10 cellular contexts compared by ENCODE assay signal in the genomic region with DNA sequence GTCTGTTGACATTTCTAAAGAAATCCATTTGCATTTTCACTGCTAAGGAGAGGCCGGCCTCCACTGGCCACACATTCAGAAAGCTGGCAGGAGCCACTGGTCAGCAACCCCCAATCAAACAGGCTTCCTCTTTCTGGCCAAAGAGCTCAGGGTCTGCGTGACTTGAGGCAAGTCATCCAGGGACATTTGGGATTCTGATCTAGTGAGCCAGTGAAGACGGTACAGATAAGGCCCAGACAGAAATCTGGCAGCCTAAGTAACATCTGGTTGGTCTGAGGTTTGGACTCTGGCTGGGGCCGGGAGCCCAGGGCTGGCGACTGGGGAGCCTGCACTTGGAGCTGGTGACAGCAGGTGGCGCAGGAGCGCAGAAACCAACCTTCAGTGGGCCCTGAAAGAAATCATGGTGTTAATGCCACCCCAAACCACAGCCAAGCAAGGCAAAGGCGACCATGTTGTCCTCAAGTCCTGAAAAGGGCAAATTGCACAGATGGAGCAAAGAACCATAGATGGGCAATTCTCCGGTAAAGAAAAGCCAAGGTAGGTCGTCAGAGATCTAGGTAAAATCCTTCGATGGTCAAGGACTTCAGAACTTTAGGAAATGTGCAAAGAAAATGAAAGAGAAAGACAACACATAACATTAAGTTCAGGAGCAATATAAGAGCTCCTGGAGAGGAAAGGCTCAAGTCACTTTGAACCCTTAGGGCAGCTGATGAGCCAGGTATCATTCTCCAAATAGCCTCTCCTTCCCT.
DNase-seq lines count a peak whose midpoint lies in the region; ATAC-seq, FAIRE-seq and TF ChIP-seq lines count a peak whose summit lies in the region.
"Had no signal": no experiment of that assay in that cellular context is flagged by ENCODE, and none has a peak within 500 bp of the region (broad histone marks: within the 10 kb centered on the region; RNA-seq: fewer than 3 reads in every experiment).

No MANE protein-coding gene starts in this region.

- no peak overlapping the region for H3K27ac Mint-ChIP-seq in naive thymus-derived CD4-positive, alpha-beta T cell
- H3K27ac Mint-ChIP-seq: CD8-positive, alpha-beta T cell; dendritic cell treated with granulocyte-macrophage colony-stimulating factor and Interleukin-4, amounts not matched to agents 40 ng/mL and 50 ng/mL, for 4 days had no signal

- CTCF ChIA-PET in naive thymus-derived CD4-positive, alpha-beta T cell (lab: Charles Lee): no interaction called here

- no peak for FAIRE-seq in urothelium cell line (lab: Jason Lieb, UNC)

- no peaks in the 10 kb centered on the region for H3K9me3 ChIP-seq in fibroblast of lung (ENCODE audit: control insufficient read depth, insufficient read depth, low read depth, low read length)
- H3K9me3 ChIP-seq in naive thymus-derived CD4-positive, alpha-beta T cell (ENCODE audit: control insufficient read depth in 2 of 3, low read length in 3 of 3): no peaks in the 10 kb centered on the region

- no peaks in the 10 kb centered on the region for H4K20me1 ChIP-seq in fibroblast of lung (ENCODE audit: control insufficient read depth, extremely low read depth, insufficient read depth, low read length)

- no peaks in the 10 kb centered on the region for H3K27me3 ChIP-seq in fibroblast of lung (ENCODE audit: control insufficient read depth, insufficient read depth, low read length)
- H3K27me3 ChIP-seq in naive thymus-derived CD4-positive, alpha-beta T cell (ENCODE audit: control insufficient read depth in 2 of 2, insufficient read depth in 2 of 2, low read length in 2 of 2): no peaks in the 10 kb centered on the region

- no peaks in the 10 kb centered on the region for H3K4me1 Mint-ChIP-seq in naive thymus-derived CD4-positive, alpha-beta T cell

- POLR2A ChIA-PET in naive thymus-derived CD4-positive, alpha-beta T cell (lab: Charles Lee): no interaction called here

- H3K9ac ChIP-seq in fibroblast of lung (ENCODE audit: insufficient read depth, low read length): no peak overlapping the region

- peak overlapping the region; percentile 68 for H3K4me2 ChIP-seq in fibroblast of lung (ENCODE audit: extremely low read depth, insufficient read depth, low read length)

- peak; percentile 75 for ATAC-seq in GM21825 (IDR thresholded peaks at IDR 0.05; ENCODE audit: unreplicated experiment)
- peak; percentile 57 for ATAC-seq in naive thymus-derived CD4-positive, alpha-beta T cell
- ATAC-seq: CD8-positive, alpha-beta T cell had no signal

- TF ChIP-seq CTCF in WI38 (IDR thresholded peaks at IDR 0.05; ENCODE audit: low read depth, low read length): peak; percentile 87
- TF ChIP-seq CTCF in fibroblast of lung (conservative IDR thresholded peaks at IDR 0.05 in 1 of 2, IDR thresholded peaks at IDR 0.05 in 1 of 2; ENCODE audit: low read depth in 1 of 2, low read length in 2 of 2): peak; percentile 92 to 98

- no peak overlapping the region for H3K4me3 ChIP-seq in WI38 (ENCODE audit: low read depth, low read length)
- no peak overlapping the region for H3K4me3 ChIP-seq in fibroblast of lung (replicated peaks in 1 of 4; ENCODE audit: control extremely low read depth in 1 of 4, insufficient read depth in 1 of 4, low read depth in 3 of 4, low read length in 4 of 4)
- no peak overlapping the region for H3K4me3 ChIP-seq in naive thymus-derived CD4-positive, alpha-beta T cell (ENCODE audit: low read length)

- H3K4me3 Mint-ChIP-seq in naive thymus-derived CD4-positive, alpha-beta T cell: no peak overlapping the region
- H3K4me3 Mint-ChIP-seq: CD8-positive, alpha-beta T cell; dendritic cell treated with granulocyte-macrophage colony-stimulating factor and Interleukin-4, amounts not matched to agents 40 ng/mL and 50 ng/mL, for 4 days had no signal

- peaks cover 13% of the 10 kb centered on the region for H3K4me1 ChIP-seq in fibroblast of lung (ENCODE audit: control insufficient read depth, extremely low read depth, insufficient read depth, low read length)
- no peaks in the 10 kb centered on the region for H3K4me1 ChIP-seq in naive thymus-derived CD4-positive, alpha-beta T cell (ENCODE audit: control insufficient read depth in 2 of 2, insufficient read depth in 2 of 2, low read length in 2 of 2)

- no peaks in the 10 kb centered on the region for H3K79me2 ChIP-seq in fibroblast of lung (ENCODE audit: control insufficient read depth, insufficient read depth, low read length)

- peaks cover 0 to 15% (median 4%) of the 10 kb centered on the region in 5 donors for H3K27me3 Mint-ChIP-seq in naive thymus-derived CD4-positive, alpha-beta T cell
- H3K27me3 Mint-ChIP-seq: dendritic cell treated with granulocyte-macrophage colony-stimulating factor and Interleukin-4, amounts not matched to agents 40 ng/mL and 50 ng/mL, for 4 days had no signal

- peaks cover 0 to 2% (median 0%) of the 10 kb centered on the region in 11 donors for H3K9me3 Mint-ChIP-seq in naive thymus-derived CD4-positive, alpha-beta T cell
- H3K9me3 Mint-ChIP-seq: CD8-positive, alpha-beta T cell; dendritic cell treated with granulocyte-macrophage colony-stimulating factor and Interleukin-4, amounts not matched to agents 40 ng/mL and 50 ng/mL, for 4 days had no signal

- intact Hi-C loops in naive thymus-derived CD4-positive, alpha-beta T cell (cut with micrococcal nuclease): loop anchor here in 1 of 2 donors (1.0 kb wide), 1 partner anchor 290 kb away; no protein-coding TSS in a partner anchor

- H3K36me3 ChIP-seq in fibroblast of lung (ENCODE audit: control insufficient read depth, insufficient read depth, low read length): no peaks in the 10 kb centered on the region
- no peaks in the 10 kb centered on the region for H3K36me3 ChIP-seq in naive thymus-derived CD4-positive, alpha-beta T cell (ENCODE audit: control insufficient read depth in 2 of 3, insufficient read depth in 3 of 3, low read length in 3 of 3)

- H3K27ac ChIP-seq in fibroblast of lung (ENCODE audit: insufficient read depth, low read length): peak overlapping the region; percentile 74
- no peak overlapping the region for H3K27ac ChIP-seq in naive thymus-derived CD4-positive, alpha-beta T cell (ENCODE audit: low read depth, low read length)

- H2AFZ ChIP-seq in fibroblast of lung (ENCODE audit: low read length): no peak overlapping the region

- no peaks in the 10 kb centered on the region for H3K36me3 Mint-ChIP-seq in naive thymus-derived CD4-positive, alpha-beta T cell
- H3K36me3 Mint-ChIP-seq: CD8-positive, alpha-beta T cell had no signal

- DNase-seq in NCI-H1436 (lab: John Stamatoyannopoulos, UW) (peak; percentile 2), NCI-H1436 treated with DMSO at 0.1 percent for 48 hours (lab: John Stamatoyannopoulos, UW) (no peak), LoVo (ENCODE audit: low spot score) (peak; percentile 56), fibroblast of lung (ENCODE audit: low read depth in 2 of 2) (peak; percentile 98 to 99), urothelium cell line (ENCODE audit: low spot score) (peak; percentile 48)
- peak in 1 of 9 donors; percentile 32 for DNase-seq in naive thymus-derived CD4-positive, alpha-beta T cell
